14 cellular contexts compared by ENCODE assay signal in the genomic region with DNA sequence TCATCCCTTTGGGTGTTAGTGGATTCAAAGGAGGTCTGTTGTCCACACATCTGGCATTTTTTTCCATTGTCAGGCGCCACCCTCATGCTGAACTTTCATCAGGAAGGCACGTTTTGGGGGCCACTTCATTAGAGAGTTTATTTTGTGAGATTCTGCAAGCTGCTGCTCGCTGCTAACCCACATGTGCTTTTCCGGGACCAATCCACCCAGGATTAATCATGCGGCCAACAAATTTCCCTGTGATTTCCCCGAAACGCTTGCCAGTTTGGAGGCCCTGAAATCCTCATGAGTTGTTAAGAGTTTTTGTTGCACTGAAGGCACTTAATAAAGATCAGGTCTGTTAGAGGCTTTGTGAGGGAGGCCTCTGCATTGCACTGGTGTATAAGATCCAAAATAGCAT. TPM values are rescaled to one million over a fixed set of nuclear protein-coding genes. Genes with fewer than 3 reads are reported as not detected.
DNase-seq lines count a peak whose midpoint lies in the region; ATAC-seq and TF ChIP-seq lines count a peak whose summit lies in the region.
"Had no signal": no experiment of that assay in that cellular context is flagged by ENCODE, and none has a peak within 500 bp of the region (broad histone marks: within the 10 kb centered on the region; RNA-seq: fewer than 3 reads in every experiment).

No MANE protein-coding gene starts in this region.

- H3K9me3 Mint-ChIP-seq in progenitor cell of endocrine pancreas (ENCODE audit: low read depth) = no peaks in the 10 kb centered on the region
- H3K9me3 Mint-ChIP-seq in endothelial cell (ENCODE audit: unreplicated experiment) = no peaks in the 10 kb centered on the region
- H3K9me3 Mint-ChIP-seq: CD8-positive, alpha-beta T cell; memory B cell had no signal

- H3K4me3 Mint-ChIP-seq in progenitor cell of endocrine pancreas (ENCODE audit: low read depth) = peak overlapping the region; percentile 29
- no peak overlapping the region for H3K4me3 Mint-ChIP-seq in endothelial cell (ENCODE audit: unreplicated experiment)
- H3K4me3 Mint-ChIP-seq: activated CD8-positive, alpha-beta T cell treated with anti-CD3 and anti-CD28 coated beads, Interleukin-2, amount 10 ng/mL, durations not matched to agents 7 days and 5 days; CD8-positive, alpha-beta T cell; memory B cell had no signal

- DNase-seq in left ventricle myocardium inferior (no peak), cardiac septum (ENCODE audit: low spot score) (no peak), fibroblast of villous mesenchyme (ENCODE audit: low read depth) (no peak), progenitor cell of endocrine pancreas (ENCODE audit: low spot score, unreplicated experiment) (no peak), DMS153 treated with DMSO at 0.1 percent for 48 hours (lab: John Stamatoyannopoulos, UW; ENCODE audit: unreplicated experiment) (no peak), hippocampal formation (lab: John Stamatoyannopoulos, UW) (no peak), endothelial cell (ENCODE audit: low spot score) (no peak)
- DNase-seq: 8988T; activated CD8-positive, alpha-beta T cell treated with anti-CD3 and anti-CD28 coated beads, Interleukin-2, amount 10 ng/mL, durations not matched to agents 7 days and 5 days; CD8-positive, alpha-beta T cell; NCI-H2171 had no signal

- peaks cover 1% of the 10 kb centered on the region for H3K36me3 ChIP-seq in left ventricle myocardium inferior
- H3K36me3 ChIP-seq: ascending aorta had no signal

- H3K27ac Mint-ChIP-seq in progenitor cell of endocrine pancreas (no peak overlapping the region), endothelial cell (ENCODE audit: unreplicated experiment) (no peak overlapping the region)
- H3K27ac Mint-ChIP-seq: activated CD8-positive, alpha-beta T cell treated with anti-CD3 and anti-CD28 coated beads, Interleukin-2, amount 10 ng/mL, durations not matched to agents 7 days and 5 days; CD8-positive, alpha-beta T cell; memory B cell had no signal

- H3K9me3 ChIP-seq in left ventricle myocardium inferior (replicated peaks) = no peaks in the 10 kb centered on the region
- H3K9me3 ChIP-seq: ascending aorta had no signal

- peaks cover 50% of the 10 kb centered on the region for H3K4me1 ChIP-seq in left ventricle myocardium inferior
- H3K4me1 ChIP-seq: ascending aorta had no signal

- intact Hi-C loops in left ventricle myocardium inferior (cut with micrococcal nuclease) = no loop called here
- intact Hi-C loops in cardiac septum (cut with DNase I) = no loop called here

- H3K4me1 Mint-ChIP-seq in progenitor cell of endocrine pancreas (ENCODE audit: low read depth) (peaks cover 6% of the 10 kb centered on the region), endothelial cell (ENCODE audit: unreplicated experiment) (peaks cover 5% of the 10 kb centered on the region)
- H3K4me1 Mint-ChIP-seq: memory B cell had no signal

- H3K36me3 Mint-ChIP-seq in progenitor cell of endocrine pancreas (ENCODE audit: insufficient read depth) = no peaks in the 10 kb centered on the region
- H3K36me3 Mint-ChIP-seq in endothelial cell (ENCODE audit: low read depth, unreplicated experiment) = no peaks in the 10 kb centered on the region
- H3K36me3 Mint-ChIP-seq: CD8-positive, alpha-beta T cell; memory B cell had no signal

- H3K27me3 ChIP-seq in left ventricle myocardium inferior (ENCODE audit: low read depth) = peaks cover 39% of the 10 kb centered on the region
- H3K27me3 ChIP-seq: ascending aorta had no signal

- ATAC-seq in HG02642 (IDR thresholded peaks at IDR 0.05; ENCODE audit: poor library complexity, unreplicated experiment) = no peak
- ATAC-seq: activated CD8-positive, alpha-beta T cell treated with anti-CD3 and anti-CD28 coated beads, Interleukin-2, amount 10 ng/mL, durations not matched to agents 7 days and 5 days; CD8-positive, alpha-beta T cell had no signal

- H3K27me3 Mint-ChIP-seq in progenitor cell of endocrine pancreas (peaks cover 49% of the 10 kb centered on the region), endothelial cell (ENCODE audit: unreplicated experiment) (peaks cover 16% of the 10 kb centered on the region)

- H3K27ac ChIP-seq in left ventricle myocardium inferior (replicated peaks) = peak overlapping the region; percentile 22

- TF ChIP-seq CTCF in left ventricle myocardium inferior (IDR thresholded peaks at IDR 0.05; ENCODE audit: borderline replicate concordance) = no peak
- TF ChIP-seq CTCF in fibroblast of villous mesenchyme (IDR thresholded peaks at IDR 0.05; ENCODE audit: insufficient read depth, low read depth, low read length) = no peak
- TF ChIP-seq CTCF in progenitor cell of endocrine pancreas (IDR thresholded peaks at IDR 0.05; ENCODE audit: unreplicated experiment) = no peak
- TF ChIP-seq CTCF in endothelial cell (IDR thresholded peaks at IDR 0.05; ENCODE audit: unreplicated experiment) = no peak

- H3K4me3 ChIP-seq in left ventricle myocardium inferior = no peak overlapping the region
- peak overlapping the region; percentile 93 for H3K4me3 ChIP-seq in fibroblast of villous mesenchyme (ENCODE audit: low read depth, low read length)
- H3K4me3 ChIP-seq: ascending aorta had no signal

RNA-seq across cellular contexts. Expression of gene PDPN, which starts 2.4 kb away (rescaled TPM):
- total RNA-seq in left ventricle myocardium inferior = 16.7 TPM
- 14.9 TPM for total RNA-seq in cardiac septum
- 28.7 and 32.8 TPM in 2 replicates for total RNA-seq in fibroblast of villous mesenchyme
- 9.5 and 13.9 TPM in 2 replicates for total RNA-seq in progenitor cell of endocrine pancreas
- 4.3 TPM for total RNA-seq in endothelial cell (ENCODE audit: unreplicated experiment)
- total RNA-seq: activated CD8-positive, alpha-beta T cell treated with anti-CD3 and anti-CD28 coated beads, Interleukin-2, amount 10 ng/mL, durations not matched to agents 7 days and 5 days; CD8-positive, alpha-beta T cell had no signal
